In the genomic region with DNA sequence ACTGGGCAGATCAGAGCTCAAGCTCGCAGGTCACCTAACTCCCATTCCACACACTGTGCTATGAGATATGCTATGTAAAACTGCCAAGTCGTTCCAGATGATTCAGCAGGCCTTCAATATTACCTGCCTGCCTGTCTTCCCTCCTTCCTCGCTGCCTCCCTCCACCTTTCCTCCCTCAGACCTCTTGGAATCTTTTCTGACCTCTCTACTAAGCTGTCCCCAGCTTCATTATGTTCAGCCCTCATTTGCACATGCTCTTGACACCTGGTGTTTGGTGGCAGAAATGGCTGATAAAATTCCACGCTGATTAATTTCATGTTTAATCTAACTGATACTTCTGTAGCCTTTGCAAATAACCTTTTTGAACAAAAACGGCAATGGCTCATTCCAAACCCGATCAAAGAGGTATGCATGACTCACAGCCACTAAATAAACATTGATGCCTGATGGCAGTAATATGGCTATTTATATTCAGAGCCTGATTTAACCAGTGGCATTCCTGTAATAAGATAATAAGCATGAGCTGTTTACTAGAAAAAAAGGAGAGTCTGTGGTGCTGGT, we compare ENCODE assay signal across 10 cellular contexts.
A peak's percentile ranks its signal among the peaks of the same experiment; 100 is the strongest.
DNase-seq lines count a peak whose midpoint lies in the region; ATAC-seq, FAIRE-seq and TF ChIP-seq lines count a peak whose summit lies in the region.
"Had no signal": no experiment of that assay in that cellular context is flagged by ENCODE, and none has a peak within 500 bp of the region (broad histone marks: within the 10 kb centered on the region; RNA-seq: fewer than 3 reads in every experiment).

No MANE protein-coding gene starts in this region.

- H3K36me3 ChIP-seq in OCI-LY3 (replicated peaks; ENCODE audit: low read depth, low read length) (no peaks in the 10 kb centered on the region), fibroblast of lung (ENCODE audit: control insufficient read depth, insufficient read depth, low read length) (no peaks in the 10 kb centered on the region), small intestine (ENCODE audit: control insufficient read depth in 2 of 2, insufficient read depth in 2 of 2, low read length in 2 of 2) (no peaks in the 10 kb centered on the region)

- no peaks in the 10 kb centered on the region for H3K27me3 ChIP-seq in OCI-LY3 (ENCODE audit: low read depth, low read length)
- no peaks in the 10 kb centered on the region for H3K27me3 ChIP-seq in fibroblast of lung (ENCODE audit: control insufficient read depth, insufficient read depth, low read length)
- H3K27me3 ChIP-seq in small intestine (ENCODE audit: control insufficient read depth in 2 of 2, insufficient read depth in 2 of 2, low read length in 2 of 2): peaks cover 0 to 2% of the 10 kb centered on the region in 2 donors

- no peaks in the 10 kb centered on the region for H3K9me3 Mint-ChIP-seq in activated naive CD4-positive, alpha-beta T cell treated with anti-CD3 and anti-CD28 coated beads, Interleukin-2, amount 50 U/mL, for 72 hours

- H3K4me2 ChIP-seq in OCI-LY3 (ENCODE audit: low read length) (peak overlapping the region; percentile 41), fibroblast of lung (ENCODE audit: extremely low read depth, insufficient read depth, low read length) (peak overlapping the region; percentile 0)

- FAIRE-seq in small intestine (lab: Jason Lieb, UNC): no peak
- FAIRE-seq: islet of Langerhans had no signal

- H3K27ac ChIP-seq in OCI-LY3 (ENCODE audit: low read length) (peak overlapping the region; percentile 60), fibroblast of lung (ENCODE audit: insufficient read depth, low read length) (no peak overlapping the region), small intestine (ENCODE audit: low read depth in 1 of 2, low read length in 1 of 2) (peak overlapping the region in 1 of 2 donors; percentile 19)
- H3K27ac ChIP-seq: SK-N-MC had no signal

- whole genome bisulfite sequencing in small intestine, 3 donors: 8 to 38% (median 18%) methylated on average over 6 of the region's 6 CpGs

- TF ChIP-seq CTCF in OCI-LY3 (IDR thresholded peaks at IDR 0.05; ENCODE audit: low read depth, low read length) (no peak), fibroblast of lung (conservative IDR thresholded peaks at IDR 0.05 in 1 of 2, IDR thresholded peaks at IDR 0.05 in 1 of 2; ENCODE audit: low read depth in 1 of 2, low read length in 2 of 2) (no peak)

- H2AFZ ChIP-seq in OCI-LY3 (ENCODE audit: low read depth, low read length) (peak overlapping the region; percentile 40), fibroblast of lung (ENCODE audit: low read length) (no peak overlapping the region)

- H3K79me2 ChIP-seq in OCI-LY3 (ENCODE audit: low read length) (no peaks in the 10 kb centered on the region), fibroblast of lung (ENCODE audit: control insufficient read depth, insufficient read depth, low read length) (no peaks in the 10 kb centered on the region)

- H3K27ac Mint-ChIP-seq in activated naive CD4-positive, alpha-beta T cell treated with anti-CD3 and anti-CD28 coated beads, Interleukin-2, amount 50 U/mL, for 72 hours: peak overlapping the region in 1 of 2 donors; percentile 84

- H3K9me3 ChIP-seq in OCI-LY3 (ENCODE audit: insufficient read depth, low read length): no peaks in the 10 kb centered on the region
- no peaks in the 10 kb centered on the region for H3K9me3 ChIP-seq in fibroblast of lung (ENCODE audit: control insufficient read depth, insufficient read depth, low read depth, low read length)
- no peaks in the 10 kb centered on the region for H3K9me3 ChIP-seq in small intestine (ENCODE audit: control insufficient read depth, low read depth)

- peak overlapping the region; percentile 7; the same call in 1 of the 2 replicates for H3K9ac ChIP-seq in OCI-LY3 (ENCODE audit: low read length)
- H3K9ac ChIP-seq in fibroblast of lung (ENCODE audit: insufficient read depth, low read length): no peak overlapping the region

- H4K20me1 ChIP-seq in OCI-LY3 (ENCODE audit: insufficient read depth, low read length) (no peaks in the 10 kb centered on the region), fibroblast of lung (ENCODE audit: control insufficient read depth, extremely low read depth, insufficient read depth, low read length) (no peaks in the 10 kb centered on the region)

- H3K4me1 ChIP-seq in OCI-LY3 (ENCODE audit: low read length): peaks cover 52% of the 10 kb centered on the region
- H3K4me1 ChIP-seq in fibroblast of lung (ENCODE audit: control insufficient read depth, extremely low read depth, insufficient read depth, low read length): peaks cover 2% of the 10 kb centered on the region
- peaks cover 0 to 2% of the 10 kb centered on the region in 2 donors for H3K4me1 ChIP-seq in small intestine (ENCODE audit: control insufficient read depth in 2 of 2, insufficient read depth in 1 of 2, low read depth in 1 of 2, low read length in 1 of 2)

- peak; percentile 40 for DNase-seq in NCI-H1092 treated with DMSO at 0.1 percent for 48 hours (lab: John Stamatoyannopoulos, UW)
- no peak for DNase-seq in NCI-H1092 (lab: John Stamatoyannopoulos, UW)
- peak; percentile 55 to 88 for DNase-seq in fibroblast of lung (ENCODE audit: low read depth in 2 of 2)
- peak; percentile 61 for DNase-seq in small intestine
- no peak for DNase-seq in T1000 (lab: John Stamatoyannopoulos, UW)
- no peak for DNase-seq in activated naive CD4-positive, alpha-beta T cell treated with anti-CD3 and anti-CD28 coated beads, Interleukin-2, amount 50 U/mL, for 72 hours (ENCODE audit: low spot score in 2 of 2)
- DNase-seq in T-helper 2 cell: no peak

- no peak overlapping the region for H3K4me3 ChIP-seq in OCI-LY3 (ENCODE audit: low read length)
- H3K4me3 ChIP-seq in fibroblast of lung (replicated peaks in 1 of 4; ENCODE audit: control extremely low read depth in 1 of 4, insufficient read depth in 1 of 4, low read depth in 3 of 4, low read length in 4 of 4): no peak overlapping the region
- H3K4me3 ChIP-seq in small intestine (ENCODE audit: low read depth in 1 of 2, low read length in 2 of 2): no peak overlapping the region
- H3K4me3 ChIP-seq: SK-N-MC had no signal

- H3K36me3 Mint-ChIP-seq in activated naive CD4-positive, alpha-beta T cell treated with anti-CD3 and anti-CD28 coated beads, Interleukin-2, amount 50 U/mL, for 72 hours: no peaks in the 10 kb centered on the region

- ATAC-seq in activated naive CD4-positive, alpha-beta T cell treated with anti-CD3 and anti-CD28 coated beads, Interleukin-2, amount 50 U/mL, for 72 hours: no peak

Comparison
In these comparisons a context has a peak if more than half of its experiments do, and no peak if none do; other contexts are left out.
1. DNase-seq: peak in NCI-H1092 treated with DMSO at 0.1 percent for 48 hours (single experiment), fibroblast of lung (2 of 2) and small intestine (single experiment); none in NCI-H1092 (single experiment), T1000 (single experiment), activated naive CD4-positive, alpha-beta T cell treated with anti-CD3 and anti-CD28 coated beads, Interleukin-2, amount 50 U/mL, for 72 hours (0 of 2) and T-helper 2 cell (0 of 5).